In the genomic region with DNA sequence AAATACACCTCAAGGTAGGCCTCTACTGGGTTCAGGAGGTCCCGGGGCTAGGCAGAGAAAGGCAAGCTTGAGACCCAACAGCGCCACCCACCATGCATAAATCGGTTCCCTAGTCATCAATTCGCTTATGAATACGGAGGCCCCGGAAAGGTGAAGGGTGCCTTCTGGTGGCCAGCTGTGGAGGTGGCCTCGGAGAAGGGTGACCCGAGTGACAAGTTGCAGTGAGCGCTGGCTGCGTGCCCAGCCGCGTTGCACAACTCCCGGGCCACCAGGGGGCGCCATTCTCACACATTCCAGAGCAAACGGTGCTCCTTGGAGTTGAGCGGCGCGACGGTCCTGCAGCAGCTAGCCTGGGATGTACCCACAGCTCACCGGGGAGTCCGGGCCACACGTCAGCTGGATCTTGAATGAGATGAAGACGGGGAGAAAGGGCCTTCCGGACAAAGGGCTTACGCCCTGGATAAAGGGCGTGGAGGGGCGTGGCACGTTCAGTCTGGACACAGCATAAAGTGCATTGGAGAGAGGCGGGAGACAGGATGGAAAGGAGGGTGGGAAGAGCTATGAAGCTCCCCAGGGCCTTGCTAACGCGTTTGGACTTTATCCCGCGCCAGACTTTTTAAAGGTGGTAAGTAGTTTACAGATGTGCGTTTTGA, we compare ENCODE assay signal across 1 cellular context.
TF ChIP-seq lines count a peak whose summit lies in the region.

No MANE protein-coding gene starts in this region.

TF ChIP-seq in HepG2, 621 proteins besides CTCF, POLR2A, EP300 and RAD21 (continued from another document and continues in another):
- peak; percentile 89; the same call in 1 of the 2 replicates for TF ChIP-seq ZBTB49 (CRISPR knock-in tag; IDR thresholded peaks at IDR 0.05; ENCODE audit: borderline replicate concordance)
- TF ChIP-seq BCL3 (CRISPR knock-in tag; IDR thresholded peaks at IDR 0.05), result peak; percentile 88
- TF ChIP-seq ATAD3A (CRISPR knock-in tag; IDR thresholded peaks at IDR 0.05), result no peak
- TF ChIP-seq ZBTB21 (CRISPR knock-in tag; IDR thresholded peaks at IDR 0.05), result no peak; the same call in 1 of the 2 replicates
- no peak for TF ChIP-seq ZNF646 (CRISPR knock-in tag; IDR thresholded peaks at IDR 0.05)
- peak; percentile 1; the same call in 1 of the 2 replicates for TF ChIP-seq ZNF839 (CRISPR knock-in tag; IDR thresholded peaks at IDR 0.05; ENCODE audit: borderline replicate concordance)
- TF ChIP-seq, protein P1, sequence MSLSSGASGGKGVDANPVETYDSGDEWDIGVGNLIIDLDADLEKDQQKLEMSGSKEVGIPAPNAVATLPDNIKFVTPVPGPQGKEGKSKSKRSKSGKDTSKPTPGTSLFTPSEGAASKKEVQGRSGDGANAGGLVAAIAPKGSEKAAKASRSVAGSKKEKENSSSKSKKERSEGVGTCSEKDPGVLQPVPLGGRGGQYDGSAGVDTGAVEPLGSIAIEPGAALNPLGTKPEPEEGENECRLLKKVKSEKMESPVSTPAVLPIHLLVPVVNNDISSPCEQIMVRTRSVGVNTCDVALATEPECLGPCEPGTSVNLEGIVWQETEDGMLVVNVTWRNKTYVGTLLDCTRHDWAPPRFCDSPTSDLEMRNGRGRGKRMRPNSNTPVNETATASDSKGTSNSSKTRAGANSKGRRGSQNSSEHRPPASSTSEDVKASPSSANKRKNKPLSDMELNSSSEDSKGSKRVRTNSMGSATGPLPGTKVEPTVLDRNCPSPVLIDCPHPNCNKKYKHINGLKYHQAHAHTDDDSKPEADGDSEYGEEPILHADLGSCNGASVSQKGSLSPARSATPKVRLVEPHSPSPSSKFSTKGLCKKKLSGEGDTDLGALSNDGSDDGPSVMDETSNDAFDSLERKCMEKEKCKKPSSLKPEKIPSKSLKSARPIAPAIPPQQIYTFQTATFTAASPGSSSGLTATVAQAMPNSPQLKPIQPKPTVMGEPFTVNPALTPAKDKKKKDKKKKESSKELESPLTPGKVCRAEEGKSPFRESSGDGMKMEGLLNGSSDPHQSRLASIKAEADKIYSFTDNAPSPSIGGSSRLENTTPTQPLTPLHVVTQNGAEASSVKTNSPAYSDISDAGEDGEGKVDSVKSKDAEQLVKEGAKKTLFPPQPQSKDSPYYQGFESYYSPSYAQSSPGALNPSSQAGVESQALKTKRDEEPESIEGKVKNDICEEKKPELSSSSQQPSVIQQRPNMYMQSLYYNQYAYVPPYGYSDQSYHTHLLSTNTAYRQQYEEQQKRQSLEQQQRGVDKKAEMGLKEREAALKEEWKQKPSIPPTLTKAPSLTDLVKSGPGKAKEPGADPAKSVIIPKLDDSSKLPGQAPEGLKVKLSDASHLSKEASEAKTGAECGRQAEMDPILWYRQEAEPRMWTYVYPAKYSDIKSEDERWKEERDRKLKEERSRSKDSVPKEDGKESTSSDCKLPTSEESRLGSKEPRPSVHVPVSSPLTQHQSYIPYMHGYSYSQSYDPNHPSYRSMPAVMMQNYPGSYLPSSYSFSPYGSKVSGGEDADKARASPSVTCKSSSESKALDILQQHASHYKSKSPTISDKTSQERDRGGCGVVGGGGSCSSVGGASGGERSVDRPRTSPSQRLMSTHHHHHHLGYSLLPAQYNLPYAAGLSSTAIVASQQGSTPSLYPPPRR (CRISPR knock-in tag; IDR thresholded peaks at IDR 0.05; ENCODE audit: borderline replicate concordance), result peak; percentile 92
- 0 out of 2 replicates have a peak, but pooled peaks have one; percentile 21 for TF ChIP-seq KLF12 (CRISPR knock-in tag; IDR thresholded peaks at IDR 0.05; ENCODE audit: borderline replicate concordance)
- TF ChIP-seq ETV5 (CRISPR knock-in tag; IDR thresholded peaks at IDR 0.05; ENCODE audit: borderline replicate concordance), result peak; percentile 88
- TF ChIP-seq, protein P2, sequence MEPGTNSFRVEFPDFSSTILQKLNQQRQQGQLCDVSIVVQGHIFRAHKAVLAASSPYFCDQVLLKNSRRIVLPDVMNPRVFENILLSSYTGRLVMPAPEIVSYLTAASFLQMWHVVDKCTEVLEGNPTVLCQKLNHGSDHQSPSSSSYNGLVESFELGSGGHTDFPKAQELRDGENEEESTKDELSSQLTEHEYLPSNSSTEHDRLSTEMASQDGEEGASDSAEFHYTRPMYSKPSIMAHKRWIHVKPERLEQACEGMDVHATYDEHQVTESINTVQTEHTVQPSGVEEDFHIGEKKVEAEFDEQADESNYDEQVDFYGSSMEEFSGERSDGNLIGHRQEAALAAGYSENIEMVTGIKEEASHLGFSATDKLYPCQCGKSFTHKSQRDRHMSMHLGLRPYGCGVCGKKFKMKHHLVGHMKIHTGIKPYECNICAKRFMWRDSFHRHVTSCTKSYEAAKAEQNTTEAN (CRISPR knock-in tag; conservative IDR thresholded peaks at IDR 0.05), result 0 out of 2 replicates have a peak, but pooled peaks have one; percentile 45
- TF ChIP-seq ZNF569 (CRISPR knock-in tag; IDR thresholded peaks at IDR 0.05; ENCODE audit: borderline replicate concordance), result no peak
- no peak for TF ChIP-seq ZNF354B (CRISPR knock-in tag; IDR thresholded peaks at IDR 0.05)
- TF ChIP-seq DRAP1 (CRISPR knock-in tag; IDR thresholded peaks at IDR 0.05), result peak; percentile 79
- TF ChIP-seq EED (CRISPR knock-in tag; IDR thresholded peaks at IDR 0.05), result peak; percentile 14; the same call in 1 of the 2 replicates
- peak; percentile 88 for TF ChIP-seq KLF6 (CRISPR knock-in tag; IDR thresholded peaks at IDR 0.05)
- TF ChIP-seq ZNF496 (CRISPR knock-in tag; IDR thresholded peaks at IDR 0.05; ENCODE audit: insufficient replicate concordance), result no peak
- 0 out of 2 replicates have a peak, but pooled peaks have one; percentile 63 for TF ChIP-seq ZNF678 (CRISPR knock-in tag; IDR thresholded peaks at IDR 0.05)
- peak; percentile 96 for TF ChIP-seq ZNF510 (CRISPR knock-in tag; IDR thresholded peaks at IDR 0.05; ENCODE audit: low read depth)
- TF ChIP-seq MLXIP (CRISPR knock-in tag; IDR thresholded peaks at IDR 0.05; ENCODE audit: borderline replicate concordance), result no peak
- TF ChIP-seq BORCS8-MEF2B (CRISPR knock-in tag; IDR thresholded peaks at IDR 0.05), result peak; percentile 83
- peak; percentile 87 for TF ChIP-seq AGO1 (IDR thresholded peaks at IDR 0.05; ENCODE audit: low read depth, low read length, poor library complexity, severe bottlenecking)
- no peak for TF ChIP-seq HNRNPH1 (optimal IDR thresholded peaks at IDR 0.05; ENCODE audit: low read depth, low read length)
- TF ChIP-seq KDM4B (CRISPR knock-in tag; IDR thresholded peaks at IDR 0.05), result peak; percentile 99
- TF ChIP-seq, protein P3, sequence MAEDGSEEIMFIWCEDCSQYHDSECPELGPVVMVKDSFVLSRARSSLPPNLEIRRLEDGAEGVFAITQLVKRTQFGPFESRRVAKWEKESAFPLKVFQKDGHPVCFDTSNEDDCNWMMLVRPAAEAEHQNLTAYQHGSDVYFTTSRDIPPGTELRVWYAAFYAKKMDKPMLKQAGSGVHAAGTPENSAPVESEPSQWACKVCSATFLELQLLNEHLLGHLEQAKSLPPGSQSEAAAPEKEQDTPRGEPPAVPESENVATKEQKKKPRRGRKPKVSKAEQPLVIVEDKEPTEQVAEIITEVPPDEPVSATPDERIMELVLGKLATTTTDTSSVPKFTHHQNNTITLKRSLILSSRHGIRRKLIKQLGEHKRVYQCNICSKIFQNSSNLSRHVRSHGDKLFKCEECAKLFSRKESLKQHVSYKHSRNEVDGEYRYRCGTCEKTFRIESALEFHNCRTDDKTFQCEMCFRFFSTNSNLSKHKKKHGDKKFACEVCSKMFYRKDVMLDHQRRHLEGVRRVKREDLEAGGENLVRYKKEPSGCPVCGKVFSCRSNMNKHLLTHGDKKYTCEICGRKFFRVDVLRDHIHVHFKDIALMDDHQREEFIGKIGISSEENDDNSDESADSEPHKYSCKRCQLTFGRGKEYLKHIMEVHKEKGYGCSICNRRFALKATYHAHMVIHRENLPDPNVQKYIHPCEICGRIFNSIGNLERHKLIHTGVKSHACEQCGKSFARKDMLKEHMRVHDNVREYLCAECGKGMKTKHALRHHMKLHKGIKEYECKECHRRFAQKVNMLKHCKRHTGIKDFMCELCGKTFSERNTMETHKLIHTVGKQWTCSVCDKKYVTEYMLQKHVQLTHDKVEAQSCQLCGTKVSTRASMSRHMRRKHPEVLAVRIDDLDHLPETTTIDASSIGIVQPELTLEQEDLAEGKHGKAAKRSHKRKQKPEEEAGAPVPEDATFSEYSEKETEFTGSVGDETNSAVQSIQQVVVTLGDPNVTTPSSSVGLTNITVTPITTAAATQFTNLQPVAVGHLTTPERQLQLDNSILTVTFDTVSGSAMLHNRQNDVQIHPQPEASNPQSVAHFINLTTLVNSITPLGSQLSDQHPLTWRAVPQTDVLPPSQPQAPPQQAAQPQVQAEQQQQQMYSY (CRISPR knock-in tag; IDR thresholded peaks at IDR 0.05), result no peak
